ENCODE assay signal across 8 cellular contexts in the genomic region with DNA sequence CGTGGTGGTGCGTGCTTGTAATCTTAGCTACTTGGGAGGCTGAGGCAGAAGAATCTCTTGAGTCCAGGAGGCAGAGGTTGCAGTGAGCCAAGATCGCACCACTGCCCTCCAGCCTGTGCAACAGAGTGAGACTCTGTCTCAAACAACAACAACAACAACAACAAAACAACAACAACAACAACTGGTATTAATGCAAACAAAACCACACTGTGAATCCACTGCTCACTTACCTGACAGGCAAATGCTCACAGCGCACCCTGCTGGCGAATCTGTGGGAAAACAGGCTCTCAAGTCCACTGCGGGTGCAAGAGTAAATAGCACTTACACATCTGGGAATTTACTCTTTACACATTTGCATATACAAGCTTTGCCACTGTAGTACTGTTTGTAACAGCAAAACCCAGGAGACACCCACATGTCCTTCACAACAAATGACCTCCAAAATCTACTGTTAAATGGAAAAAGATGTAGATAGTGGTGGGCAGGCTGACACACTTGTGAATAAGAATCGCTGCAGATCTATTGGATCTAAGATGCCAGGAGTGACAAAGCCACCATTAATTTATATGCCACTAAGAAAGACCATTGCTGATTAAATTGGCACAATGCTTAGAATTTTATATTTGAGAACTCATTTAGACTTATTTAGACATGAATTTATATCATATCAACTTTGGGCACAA. TPM values are rescaled to one million over a fixed set of nuclear protein-coding genes. Genes with fewer than 3 reads are reported as not detected.
DNase-seq lines count a peak whose midpoint lies in the region; ATAC-seq and TF ChIP-seq lines count a peak whose summit lies in the region.

No MANE protein-coding gene starts in this region.

- no peak overlapping the region for H3K9ac ChIP-seq in HCT116 (ENCODE audit: low read length)

- intact Hi-C loops in HCT116 (cut with micrococcal nuclease) = loop anchor here (1.0 kb wide), 2 partner anchors 124 to 228 kb away; no protein-coding TSS in a partner anchor
- intact Hi-C loops in left lung (cut with DNase I) = no loop called here

- H3K27ac ChIP-seq in HCT116 (ENCODE audit: low read depth, low read length) = no peak overlapping the region
- H3K27ac ChIP-seq in left lung = no peak overlapping the region

- no peak overlapping the region for H3K4me2 ChIP-seq in HCT116 (ENCODE audit: low read length)

- no TSS peak for BruUV-seq in HCT116 (replicated peaks; lab: Mats Ljungman, UMichigan)

- H4K20me1 ChIP-seq in HCT116 (ENCODE audit: insufficient read depth) = no peaks in the 10 kb centered on the region

- TF ChIP-seq CTCF in HCT116 (IDR thresholded peaks at IDR 0.05 in 2 of 3, conservative IDR thresholded peaks at IDR 0.05 in 1 of 3; ENCODE audit: borderline replicate concordance in 1 of 3, insufficient read depth in 1 of 3, low read depth in 2 of 3, low read length in 2 of 3) (peak; percentile 85 to 91 (median 91)), choroid plexus epithelial cell (conservative IDR thresholded peaks at IDR 0.05; ENCODE audit: low read depth, low read length) (peak; percentile 93), left lung (IDR thresholded peaks at IDR 0.05) (peak; percentile 72 to 93)

- CTCF ChIA-PET in HCT116 (lab: Charles Lee) = interaction anchor here (0.6 to 4.2 kb wide), 17 partner anchors 8 to 382 kb away, joined by 3 to 14 read pairs (median 3); partner anchors contain the start of genes NSFL1C and TMEM74B

- no peaks in the 10 kb centered on the region for H3K79me2 ChIP-seq in HCT116 (ENCODE audit: insufficient read depth, low read length)

- H3K27me3 ChIP-seq in HCT116 (ENCODE audit: insufficient read depth, low read length) (no peaks in the 10 kb centered on the region), left lung (no peaks in the 10 kb centered on the region)

- no peaks in the 10 kb centered on the region for H3K9me3 ChIP-seq in HCT116 (ENCODE audit: control insufficient read depth in 1 of 2, insufficient read depth in 1 of 2, low read depth in 1 of 2, low read length in 2 of 2)
- H3K9me3 ChIP-seq in left lung = no peaks in the 10 kb centered on the region

- no peaks in the 10 kb centered on the region for H3K9me2 ChIP-seq in HCT116 (ENCODE audit: insufficient read depth)

- peak; percentile 92 for TF ChIP-seq RAD21 in HCT116 (IDR thresholded peaks at IDR 0.05; ENCODE audit: low read depth)

- no peak overlapping the region for H2AFZ ChIP-seq in HCT116 (ENCODE audit: low read depth, low read length, poor library complexity, severe bottlenecking)

- ATAC-seq in HCT116 = peak; percentile 81
- peak; percentile 89 for ATAC-seq in left lung
- ATAC-seq in GM21717 (IDR thresholded peaks at IDR 0.05; ENCODE audit: unreplicated experiment) = no peak

- H3K4me1 ChIP-seq in HCT116 (ENCODE audit: control insufficient read depth in 1 of 2, insufficient read depth in 2 of 2, low read length in 2 of 2) (no peaks in the 10 kb centered on the region), left lung (peaks cover 0 to 25% of the 10 kb centered on the region in 2 donors)

- H3K36me3 ChIP-seq in HCT116 (ENCODE audit: control insufficient read depth in 1 of 2, insufficient read depth in 2 of 2, low read length in 2 of 2) = peaks cover 5 to 6% of the 10 kb centered on the region in 2 experiments; a peak in 2 of 4 replicates
- H3K36me3 ChIP-seq in left lung = peaks cover 0 to 32% of the 10 kb centered on the region in 2 donors

- peak; percentile 85 for DNase-seq in CD1c-positive myeloid dendritic cell (ENCODE audit: extremely low spot score)
- DNase-seq in HCT116 (ENCODE audit: low read depth, low spot score) = peak; percentile 71
- peak; percentile 40 for DNase-seq in NCI-H510A (lab: John Stamatoyannopoulos, UW)
- peak; percentile 86 for DNase-seq in activated CD4-positive, alpha-beta T cell treated with anti-CD3 and anti-CD28 coated beads for 48 hours
- peak; percentile 94 for DNase-seq in choroid plexus epithelial cell (ENCODE audit: low read depth)
- DNase-seq in left lung = peak; percentile 76 to 93
- peak; percentile 62 to 71 for DNase-seq in stimulated activated CD4-positive, alpha-beta T cell treated with anti-CD3 and anti-CD28 coated beads, Interleukin-4, amount 100 ng/mL, for 48 hours (ENCODE audit: low read depth in 2 of 2)

- no peak for TF ChIP-seq POLR2A in HCT116 (IDR thresholded peaks at IDR 0.05; ENCODE audit: borderline replicate concordance, extremely low read depth, insufficient read depth, insufficient read length)

- H3K4me3 ChIP-seq in HCT116 (replicated peaks in 1 of 2; ENCODE audit: low read depth in 1 of 2, low read length in 2 of 2) = no peak overlapping the region
- no peak overlapping the region for H3K4me3 ChIP-seq in choroid plexus epithelial cell (ENCODE audit: low read depth, low read length)
- H3K4me3 ChIP-seq in left lung = no peak overlapping the region

- RAD21 ChIA-PET in HCT116 (lab: Charles Lee; ENCODE audit: low non-redundant PET in 1 of 2, low total read pairs in 2 of 2, uncharacterized antibody in 2 of 2, unreplicated experiment in 2 of 2) = interaction anchor here in 1 of 2 experiments (0.7 to 1.0 kb wide), 2 partner anchors 67 to 123 kb away, joined by 3 read pairs; no protein-coding TSS in a partner anchor

- POLR2A ChIA-PET in HCT116 (lab: Charles Lee) = interaction anchor here (1.5 kb wide), 1 partner anchor 38 kb away, joined by 4 read pairs; no protein-coding TSS in a partner anchor

TF ChIP-seq in HCT116, 20 proteins besides CTCF, POLR2A, EP300 and RAD21:
- TF ChIP-seq SIN3A (IDR thresholded peaks at IDR 0.05; ENCODE audit: low read depth) (no peak), TCF7L2 (IDR thresholded peaks at IDR 0.05; ENCODE audit: borderline replicate concordance, extremely low read depth, insufficient read depth, insufficient read length) (no peak), FOSL1 (IDR thresholded peaks at IDR 0.05; ENCODE audit: low read depth) (no peak)

RNA-seq across cellular contexts. Expression of gene NSFL1C, which starts 29.3 kb away (rescaled TPM):
- total RNA-seq in HCT116 (2021; ENCODE audit: unreplicated experiment) (93.4 TPM), left lung (10 to 100 TPM; 60.5 to 96.9 TPM)
- 63.5 and 78.6 TPM in 2 replicates for polyA plus RNA-seq in HCT116 (2012)

RNA-seq across cellular contexts. Expression of gene FKBP1A, which starts 44.5 kb away (rescaled TPM):
- total RNA-seq in HCT116 (2021; ENCODE audit: unreplicated experiment) = 259 TPM
- 302 and 317 TPM in 2 replicates for polyA plus RNA-seq in HCT116 (2012)
- total RNA-seq in left lung = 100 to 1,000 TPM; 278 to 385 TPM

RNA-seq across cellular contexts. Expression of gene SIRPB2, which starts 53.9 kb away (rescaled TPM):
- total RNA-seq in HCT116 (2021; ENCODE audit: unreplicated experiment) (not detected), left lung (10 to 100 TPM in 1 of 2 donors, 1 to 10 TPM in 1; 9.2 to 29.9 TPM)
- polyA plus RNA-seq in HCT116 (2012) = not detected in 2 replicates

Comparison
In these comparisons a context has a peak if more than half of its experiments do, and no peak if none do; other contexts are left out.
1. DNase-seq: peak in every context shown above with its lines; median percentile 94 in choroid plexus epithelial cell; 86 in activated CD4-positive, alpha-beta T cell treated with anti-CD3 and anti-CD28 coated beads for 48 hours; 85 in CD1c-positive myeloid dendritic cell; 84 in left lung; 71 in HCT116; 66 in stimulated activated CD4-positive, alpha-beta T cell treated with anti-CD3 and anti-CD28 coated beads, Interleukin-4, amount 100 ng/mL, for 48 hours; 40 in NCI-H510A.
2. RNA of gene SIRPB2, which starts 53.9 kb away (total RNA-seq): 9.2 to 29.9 TPM in left lung; not detected in HCT116 (single experiment); every median in the first group is over 10 times any median in the second.
3. Peak in every context shown above with its lines, with median percentiles within 50 percentile points of each other: CTCF ChIP-seq.